In the genomic region with DNA sequence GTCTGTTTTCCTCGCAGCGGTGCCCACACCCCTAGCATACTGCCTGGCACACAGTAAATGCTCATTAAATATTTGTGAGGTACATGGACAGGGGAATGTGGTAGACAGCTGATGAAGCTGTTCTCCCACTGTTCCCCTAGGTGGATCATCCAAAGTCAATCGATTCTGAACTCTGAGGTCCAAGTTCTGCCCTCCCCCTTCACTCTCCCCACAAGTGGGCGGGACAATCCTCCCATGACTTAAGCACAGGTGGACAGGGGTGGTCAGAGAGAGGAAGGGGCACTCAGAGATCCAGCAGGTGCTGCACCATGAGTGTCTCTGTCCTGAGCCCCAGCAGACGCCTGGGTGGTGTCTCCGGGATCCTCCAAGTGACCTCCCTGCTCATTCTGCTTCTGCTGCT, we compare ENCODE assay signal across 11 cellular contexts. TPM values are rescaled to one million over a fixed set of nuclear protein-coding genes. Genes with fewer than 3 reads are reported as not detected.
"Had no signal": no experiment of that assay in that cellular context is flagged by ENCODE, and none has a peak within 500 bp of the region (broad histone marks: within the 10 kb centered on the region; RNA-seq: fewer than 3 reads in every experiment).

A gene with protein sequence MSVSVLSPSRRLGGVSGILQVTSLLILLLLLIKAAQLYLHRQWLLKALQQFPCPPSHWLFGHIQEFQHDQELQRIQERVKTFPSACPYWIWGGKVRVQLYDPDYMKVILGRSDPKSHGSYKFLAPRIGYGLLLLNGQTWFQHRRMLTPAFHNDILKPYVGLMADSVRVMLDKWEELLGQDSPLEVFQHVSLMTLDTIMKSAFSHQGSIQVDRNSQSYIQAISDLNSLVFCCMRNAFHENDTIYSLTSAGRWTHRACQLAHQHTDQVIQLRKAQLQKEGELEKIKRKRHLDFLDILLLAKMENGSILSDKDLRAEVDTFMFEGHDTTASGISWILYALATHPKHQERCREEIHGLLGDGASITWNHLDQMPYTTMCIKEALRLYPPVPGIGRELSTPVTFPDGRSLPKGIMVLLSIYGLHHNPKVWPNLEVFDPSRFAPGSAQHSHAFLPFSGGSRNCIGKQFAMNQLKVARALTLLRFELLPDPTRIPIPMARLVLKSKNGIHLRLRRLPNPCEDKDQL (plus strand): TSS at position 264 of the 400 bp plus-strand sequence. CDS start 45 bp downstream, at position 309.

- ATAC-seq: HCT116 had no signal

- H3K4me1 ChIP-seq: HAP-1 had no signal

- H3K36me3 ChIP-seq: HAP-1 had no signal

- H3K27ac ChIP-seq: GM23248 had no signal

- FAIRE-seq: HTR-8/SVneo had no signal

- H3K9ac ChIP-seq: GM23248 had no signal

- H3K4me3 ChIP-seq: GM23248, HAP-1 had no signal

- DNase-seq: GM23248, GOT3, H7, HFFc6, KBM-7 had no signal

- H2AFZ ChIP-seq: GM23248 had no signal

- H3K9me3 ChIP-seq: HAP-1 had no signal

RNA-seq across cellular contexts. Expression of the gene that starts here (rescaled TPM):
- total RNA-seq: GM23248, H4, H7, HFFc6, HT-29 had no signal
- polyA plus RNA-seq: GM23248, IgD-negative memory B cell had no signal
